8 cellular contexts compared by ENCODE assay signal in the genomic region with DNA sequence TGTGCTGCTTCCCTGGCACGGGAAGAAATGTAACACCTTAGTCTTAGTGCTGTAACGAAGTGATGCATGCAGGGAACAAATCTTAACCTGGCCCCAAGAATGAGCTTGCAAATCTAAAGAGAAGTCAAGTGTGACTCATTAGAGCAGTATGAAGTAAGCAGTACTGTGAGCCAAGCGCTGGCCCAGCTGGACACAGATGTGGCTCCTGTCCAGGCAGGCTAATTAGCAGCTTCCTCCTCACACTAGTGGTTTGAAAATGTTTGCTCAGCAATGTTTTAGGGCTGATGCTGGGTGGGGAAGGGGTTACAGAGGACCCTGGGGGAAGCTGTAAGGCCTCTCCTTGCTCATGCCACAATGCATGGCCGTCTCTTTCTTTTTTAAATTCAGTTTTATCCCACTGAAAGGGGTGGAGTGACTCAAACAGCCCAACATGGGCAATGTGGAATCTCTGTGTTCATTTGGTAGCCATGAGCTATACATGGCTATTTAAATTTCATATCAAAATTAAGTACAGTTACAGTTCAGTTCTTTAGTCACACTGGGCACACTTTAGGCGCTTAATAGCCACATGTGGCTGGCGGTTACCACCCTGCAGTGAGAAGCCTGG. TPM values are rescaled to one million over a fixed set of nuclear protein-coding genes. Genes with fewer than 3 reads are reported as not detected.
DNase-seq lines count a peak whose midpoint lies in the region; ATAC-seq, FAIRE-seq and TF ChIP-seq lines count a peak whose summit lies in the region.

No MANE protein-coding gene starts in this region.

- WGBS in HepG2 (ENCODE audit: low lambda C conversion rate) = 79% methylated on average over 3 of the region's 6 CpGs

- no peak overlapping the region for H3K27ac ChIP-seq in HepG2 (ENCODE audit: extremely low read length, insufficient read depth, low read length)

- no peak for TF ChIP-seq POLR2A in HepG2 (IDR thresholded peaks at IDR 0.05; ENCODE audit: insufficient read depth in 1 of 2, low read depth in 2 of 2, low read length in 2 of 2)

- TF ChIP-seq EP300 in HepG2 (IDR thresholded peaks at IDR 0.05; ENCODE audit: low read depth in 2 of 2, low read length in 2 of 2) (no peak), HepG2 (CRISPR knock-in tag; IDR thresholded peaks at IDR 0.05; ENCODE audit: borderline replicate concordance) (no peak)

- no peaks in the 10 kb centered on the region for H3K79me2 ChIP-seq in HepG2 (ENCODE audit: insufficient read depth, low read length)

- peaks cover 14% of the 10 kb centered on the region for H3K4me1 ChIP-seq in HepG2 (ENCODE audit: insufficient read depth, low read length)

- 0 out of 5 replicates have a peak, but pooled peaks cover 0 to 3% of the 10 kb centered on the region in 2 experiments for H3K36me3 ChIP-seq in HepG2 (replicated peaks in 1 of 2; ENCODE audit: control insufficient read depth in 1 of 2, insufficient read depth in 2 of 2, low read length in 2 of 2)

- no TSS peak for BruUV-seq in HepG2 (replicated peaks; lab: Mats Ljungman, UMichigan)

- in situ Hi-C loops in HepG2 (cut with HindIII; ENCODE audit: extremely low pct_ligation_motif_present, low pct_unique_long_range_greater_than_20kb) = loop anchor here (10.0 kb wide), 1 partner anchor 163 kb away; no protein-coding TSS in a partner anchor

- no peak overlapping the region for H3K4me2 ChIP-seq in HepG2 (ENCODE audit: low read depth, low read length)

- intact Hi-C loops in HepG2 (cut with micrococcal nuclease; ENCODE audit: unreplicated experiment) = loop anchor here (2.0 to 5.0 kb wide), 2 partner anchors 76 to 523 kb away; a partner anchor contains a TSS

- POLR2A ChIA-PET in HepG2 (lab: Yijun Ruan, JAX) = no interaction called here

- FAIRE-seq in HepG2 (lab: Jason Lieb, UNC) = no peak

- H3K4me3 ChIP-seq in cardiac fibroblast (replicated peaks in 1 of 2; ENCODE audit: low read depth in 2 of 2, low read length in 2 of 2) (no peak overlapping the region), HepG2 (replicated peaks in 1 of 3; ENCODE audit: insufficient read depth in 1 of 3, low read depth in 2 of 3, low read length in 3 of 3) (no peak overlapping the region)

- CTCF ChIA-PET in HepG2 (lab: Yijun Ruan, JAX; ENCODE audit: low intra/inter-chr PET ratio, low total read pairs) = interaction anchor here (1.6 to 1.8 kb wide), 2 partner anchors 77 to 163 kb away, joined by 4 to 12 read pairs; a partner anchor contains a TSS

- H2AFZ ChIP-seq in HepG2 (ENCODE audit: low read length) = no peak overlapping the region

- H3K9me3 ChIP-seq in HepG2 (ENCODE audit: low read length) = no peaks in the 10 kb centered on the region

- TF ChIP-seq CTCF in cardiac fibroblast (IDR thresholded peaks at IDR 0.05; ENCODE audit: low read depth, low read length) (no peak), HepG2 (CRISPR knock-in tag; IDR thresholded peaks at IDR 0.05) (no peak)

- ATAC-seq in HepG2 (no peak), GM18868 (IDR thresholded peaks at IDR 0.05; ENCODE audit: unreplicated experiment) (no peak)

- no peaks in the 10 kb centered on the region for H3K27me3 ChIP-seq in HepG2 (ENCODE audit: control insufficient read depth in 1 of 2, insufficient read depth in 2 of 2, low read length in 2 of 2)

- TF ChIP-seq RAD21 in HepG2 (CRISPR knock-in tag; IDR thresholded peaks at IDR 0.05) = no peak

- DNase-seq in DMS 273 treated with DMSO at 0.1 percent for 48 hours (lab: John Stamatoyannopoulos, UW) (peak; percentile 12), NCI-H2227 treated with DMSO at 0.1 percent for 48 hours (lab: John Stamatoyannopoulos, UW) (peak; percentile 35), cardiac fibroblast (ENCODE audit: low read depth in 2 of 2) (peak; percentile 81 to 84), HepG2 (ENCODE audit: low spot score) (no peak), HuH-7.5 (ENCODE audit: low spot score) (no peak), NCI-H187 (lab: John Stamatoyannopoulos, UW) (no peak), NCI-H345 (lab: John Stamatoyannopoulos, UW) (no peak)

- H4K20me1 ChIP-seq in HepG2 (ENCODE audit: insufficient read depth, low read length) = no peaks in the 10 kb centered on the region

- no peak overlapping the region for H3K9ac ChIP-seq in HepG2 (ENCODE audit: insufficient read depth, low read depth, low read length)

TF ChIP-seq in HepG2, 621 proteins besides CTCF, POLR2A, EP300 and RAD21:
- 0 out of 2 replicates have a peak, but pooled peaks have one; percentile 28 for TF ChIP-seq FOSL2 (CRISPR knock-in tag; IDR thresholded peaks at IDR 0.05)
- TF ChIP-seq, protein P1, sequence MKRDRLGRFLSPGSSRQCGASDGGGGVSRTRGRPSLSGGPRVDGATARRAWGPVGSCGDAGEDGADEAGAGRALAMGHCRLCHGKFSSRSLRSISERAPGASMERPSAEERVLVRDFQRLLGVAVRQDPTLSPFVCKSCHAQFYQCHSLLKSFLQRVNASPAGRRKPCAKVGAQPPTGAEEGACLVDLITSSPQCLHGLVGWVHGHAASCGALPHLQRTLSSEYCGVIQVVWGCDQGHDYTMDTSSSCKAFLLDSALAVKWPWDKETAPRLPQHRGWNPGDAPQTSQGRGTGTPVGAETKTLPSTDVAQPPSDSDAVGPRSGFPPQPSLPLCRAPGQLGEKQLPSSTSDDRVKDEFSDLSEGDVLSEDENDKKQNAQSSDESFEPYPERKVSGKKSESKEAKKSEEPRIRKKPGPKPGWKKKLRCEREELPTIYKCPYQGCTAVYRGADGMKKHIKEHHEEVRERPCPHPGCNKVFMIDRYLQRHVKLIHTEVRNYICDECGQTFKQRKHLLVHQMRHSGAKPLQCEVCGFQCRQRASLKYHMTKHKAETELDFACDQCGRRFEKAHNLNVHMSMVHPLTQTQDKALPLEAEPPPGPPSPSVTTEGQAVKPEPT (CRISPR knock-in tag; IDR thresholded peaks at IDR 0.05; ENCODE audit: low read depth) = no peak

RNA-seq across cellular contexts. Expression of a gene that starts 48.9 kb away (rescaled TPM):
- 10.5 and 14.2 TPM in 2 replicates for total RNA-seq in HepG2 (2016; rRNA removed; fragmentation: Illumina TruSeq; extraction: Trizol)
- 1.6 and 1.7 TPM in 2 replicates for total RNA-seq in HepG2 (2016; cell fraction: cytosol; rRNA removed; fragmentation: Illumina TruSeq; extraction: Trizol; ENCODE audit: low read depth)
- total RNA-seq in HepG2 (2016; cell fraction: insoluble cytoplasmic fraction; rRNA removed; fragmentation: Illumina TruSeq; extraction: Trizol) = 10.8 and 14.2 TPM in 2 replicates
- total RNA-seq in HepG2 (2016; cell fraction: membrane; rRNA removed; fragmentation: Illumina TruSeq; extraction: Trizol) = 4.6 and 5.0 TPM in 2 replicates
- total RNA-seq in HepG2 (2016; cell fraction: nucleus; rRNA removed; fragmentation: Illumina TruSeq; extraction: Trizol) = 6.9 and 9.9 TPM in 2 replicates
- 7.2 and 9.6 TPM in 2 replicates for polyA plus RNA-seq in HepG2 (2011; rRNA removed)
- 5.8 and 5.9 TPM in 2 replicates for polyA plus RNA-seq in HepG2 (2011; cell fraction: cytosol; rRNA removed)
- 8.1 and 8.2 TPM in 2 replicates for polyA plus RNA-seq in HepG2 (2011; cell fraction: nucleus; rRNA removed)
- 7.2 and 8.2 TPM in 2 replicates for polyA plus RNA-seq in HepG2 (2012)
- 1.3 and 1.5 TPM in 2 replicates for polyA plus RNA-seq in HepG2 (2016; cell fraction: cytosol; fragmentation: Illumina TruSeq; extraction: Trizol; ENCODE audit: low read depth)
- polyA plus RNA-seq in HepG2 (2016; cell fraction: insoluble cytoplasmic fraction; fragmentation: Illumina TruSeq; extraction: Trizol; ENCODE audit: low read depth) = 15.0 and 15.7 TPM in 2 replicates
- polyA plus RNA-seq in HepG2 (2016; cell fraction: membrane; fragmentation: Illumina TruSeq; extraction: Trizol; ENCODE audit: low read depth) = 3.5 and 4.2 TPM in 2 replicates
- polyA plus RNA-seq in HepG2 (2016; cell fraction: nucleus; fragmentation: Illumina TruSeq; extraction: Trizol; ENCODE audit: insufficient read depth, low read depth) = 17.4 and 18.7 TPM in 2 replicates
- polyA minus RNA-seq in HepG2 (2011; rRNA and poly(A)+ RNA removed; ENCODE audit: low replicate concordance) = 0.07 and 4.4 TPM in 2 replicates
- 5.4 and 6.0 TPM in 2 replicates for polyA minus RNA-seq in HepG2 (2011; cell fraction: cytosol; rRNA and poly(A)+ RNA removed)
- polyA minus RNA-seq in HepG2 (2011; cell fraction: nucleus; rRNA and poly(A)+ RNA removed) = 3.7 and 5.6 TPM in 2 replicates

Comparison
In these comparisons a context has a peak if more than half of its experiments do, and no peak if none do; other contexts are left out.
1. DNase-seq: peak in DMS 273 treated with DMSO at 0.1 percent for 48 hours (single experiment), NCI-H2227 treated with DMSO at 0.1 percent for 48 hours (single experiment) and cardiac fibroblast (2 of 2); none in HepG2 (single experiment), HuH-7.5 (single experiment), NCI-H187 (0 of 2) and NCI-H345 (single experiment).